ENCODE assay signal across 19 cellular contexts in the genomic region with DNA sequence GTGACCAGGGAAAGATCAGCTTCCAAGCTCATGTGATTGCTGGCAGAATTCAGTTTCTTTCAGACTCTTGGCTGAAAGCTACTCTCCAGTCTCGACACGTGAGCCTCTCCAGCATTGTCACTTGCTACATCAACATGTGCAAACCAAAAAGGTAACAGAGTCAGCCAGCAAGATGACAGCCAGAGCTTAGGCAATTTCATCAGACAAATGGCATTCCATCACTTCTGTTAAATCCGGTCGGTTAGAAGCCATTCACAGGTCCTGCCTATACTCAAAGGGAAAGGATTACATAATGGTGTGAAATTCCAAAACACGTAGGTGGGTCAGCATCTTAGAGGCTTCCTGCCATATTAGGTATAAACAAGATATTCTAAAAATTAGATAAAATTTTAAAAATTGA.
"Had no signal": no experiment of that assay in that cellular context is flagged by ENCODE, and none has a peak within 500 bp of the region (broad histone marks: within the 10 kb centered on the region; RNA-seq: fewer than 3 reads in every experiment).

No MANE protein-coding gene starts in this region.

- H3K36me3 Mint-ChIP-seq: immature natural killer cell; naive thymus-derived CD4-positive, alpha-beta T cell had no signal

- H3K9me3 Mint-ChIP-seq: dendritic cell treated with granulocyte-macrophage colony-stimulating factor and Interleukin-4, amounts not matched to agents 40 ng/mL and 50 ng/mL, for 4 days had no signal

- H3K4me3 ChIP-seq: colonic mucosa, esophagus muscularis mucosa, gastroesophageal sphincter, heart left ventricle, hepatocyte, left lung, lower lobe of right lung had no signal

- H3K27ac ChIP-seq: colonic mucosa, esophagus muscularis mucosa, foreskin keratinocyte, gastroesophageal sphincter, heart left ventricle, hepatocyte, left lung, lower lobe of right lung had no signal

- H3K4me2 ChIP-seq: hepatocyte had no signal

- H3K27me3 ChIP-seq: colonic mucosa, esophagus muscularis mucosa, foreskin keratinocyte, gastroesophageal sphincter, heart left ventricle, hepatocyte, left lung had no signal

- H3K9me3 ChIP-seq: colonic mucosa, gastroesophageal sphincter, heart left ventricle, left lung, lower lobe of right lung had no signal

- DNase-seq: colonic mucosa; cortex of kidney; effector CD8-positive, alpha-beta T cell; effector memory CD8-positive, alpha-beta T cell; foreskin keratinocyte; heart left ventricle; hypothalamus; immature natural killer cell; left cardiac atrium; left lung; left ventricle myocardium superior; lower lobe of right lung; mesenchymal stem cell; midbrain; naive thymus-derived CD4-positive, alpha-beta T cell had no signal

- H3K4me1 Mint-ChIP-seq: immature natural killer cell; naive thymus-derived CD4-positive, alpha-beta T cell had no signal

- H3K4me1 ChIP-seq: colonic mucosa, esophagus muscularis mucosa, foreskin keratinocyte, gastroesophageal sphincter, heart left ventricle, left lung, lower lobe of right lung had no signal

- H3K4me3 Mint-ChIP-seq: dendritic cell treated with granulocyte-macrophage colony-stimulating factor and Interleukin-4, amounts not matched to agents 40 ng/mL and 50 ng/mL, for 4 days; effector memory CD8-positive, alpha-beta T cell; immature natural killer cell; naive thymus-derived CD4-positive, alpha-beta T cell had no signal

- H3K36me3 ChIP-seq: colonic mucosa, esophagus muscularis mucosa, gastroesophageal sphincter, heart left ventricle, left lung, lower lobe of right lung had no signal

- H3K79me2 ChIP-seq: hepatocyte had no signal

- H3K27me3 Mint-ChIP-seq: dendritic cell treated with granulocyte-macrophage colony-stimulating factor and Interleukin-4, amounts not matched to agents 40 ng/mL and 50 ng/mL, for 4 days; effector memory CD8-positive, alpha-beta T cell had no signal

- H3K27ac Mint-ChIP-seq: dendritic cell treated with granulocyte-macrophage colony-stimulating factor and Interleukin-4, amounts not matched to agents 40 ng/mL and 50 ng/mL, for 4 days; effector memory CD8-positive, alpha-beta T cell; immature natural killer cell; naive thymus-derived CD4-positive, alpha-beta T cell had no signal

- ATAC-seq: effector memory CD8-positive, alpha-beta T cell; foreskin keratinocyte; gastroesophageal sphincter; heart left ventricle; left cardiac atrium; left lung; left ventricle myocardium superior; lower lobe of right lung; naive thymus-derived CD4-positive, alpha-beta T cell had no signal
